ENCODE assay signal across 30 cellular contexts in the genomic region with DNA sequence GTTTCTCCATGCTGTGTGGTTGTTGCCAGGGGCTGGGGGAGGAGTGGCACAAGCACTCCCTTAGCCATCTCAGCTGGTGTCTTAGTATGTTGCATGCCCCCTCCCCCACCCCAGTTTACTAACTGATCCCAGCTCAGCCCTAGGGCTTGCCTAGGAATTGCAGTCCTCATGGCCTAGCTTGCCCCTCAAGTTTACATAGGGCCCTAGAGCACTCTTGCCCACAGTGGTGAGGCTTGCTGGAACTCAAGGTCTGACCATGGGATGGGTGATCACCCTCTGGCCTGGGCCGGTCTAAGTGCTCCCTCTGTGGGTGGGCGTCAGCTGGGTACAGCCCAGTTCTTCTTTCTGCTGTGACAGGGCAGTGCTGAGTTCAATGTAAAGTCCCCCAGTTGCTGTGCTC.
"Had no signal": no experiment of that assay in that cellular context is flagged by ENCODE, and none has a peak within 500 bp of the region (broad histone marks: within the 10 kb centered on the region; RNA-seq: fewer than 3 reads in every experiment).

No MANE protein-coding gene starts in this region.

- H3K4me3 ChIP-seq: esophagus squamous epithelium, heart right ventricle, right atrium auricular region, smooth muscle cell, stomach, thyroid gland, upper lobe of left lung had no signal

- H3K27ac ChIP-seq: brain microvascular endothelial cell, epithelial cell of prostate, esophagus squamous epithelium, heart right ventricle, right atrium auricular region, stomach, thyroid gland, upper lobe of left lung had no signal

- H3K36me3 ChIP-seq: brain microvascular endothelial cell, esophagus squamous epithelium, heart right ventricle, right atrium auricular region, stomach, thyroid gland, upper lobe of left lung had no signal

- H3K27ac Mint-ChIP-seq: activated CD4-positive, alpha-beta memory T cell treated with anti-CD3 and anti-CD28 coated beads, Interleukin-2, amount 10 ng/mL, durations not matched to agents 7 days and 5 days; activated CD4-positive, alpha-beta T cell treated with anti-CD3 and anti-CD28 coated beads, Interleukin-2, amount 10 ng/mL, durations not matched to agents 7 days and 5 days; activated T-helper 17 cell treated with anti-CD3 and anti-CD28 coated beads, Interleukin-2, amount 50 U/mL, for 72 hours; dendritic cell treated with granulocyte-macrophage colony-stimulating factor and Interleukin-4, amounts not matched to agents 40 ng/mL and 50 ng/mL, for 4 days; mesothelial cell of epicardium; nephron progenitor cell; stimulated activated naive B cell treated with anti-CD40 and anti-IgM and Interleukin-4, amounts not matched to agents 10 μg/mL and 1 μg/mL and 100 μg/mL, for 72 hours; T-helper 17 cell had no signal

- H3K27me3 Mint-ChIP-seq: activated CD4-positive, alpha-beta memory T cell treated with anti-CD3 and anti-CD28 coated beads, Interleukin-2, amount 10 ng/mL, durations not matched to agents 7 days and 5 days; activated CD4-positive, alpha-beta T cell treated with anti-CD3 and anti-CD28 coated beads, Interleukin-2, amount 10 ng/mL, durations not matched to agents 7 days and 5 days; dendritic cell treated with granulocyte-macrophage colony-stimulating factor and Interleukin-4, amounts not matched to agents 40 ng/mL and 50 ng/mL, for 4 days; stimulated activated naive B cell treated with anti-CD40 and anti-IgM and Interleukin-4, amounts not matched to agents 10 μg/mL and 1 μg/mL and 100 μg/mL, for 72 hours; T-helper 17 cell had no signal

- H3K36me3 Mint-ChIP-seq: naive B cell had no signal

- H3K9me3 Mint-ChIP-seq: activated CD4-positive, alpha-beta T cell treated with anti-CD3 and anti-CD28 coated beads, Interleukin-2, amount 10 ng/mL, durations not matched to agents 7 days and 5 days had no signal

- H3K9me3 ChIP-seq: esophagus squamous epithelium, thyroid gland had no signal

- H3K4me3 Mint-ChIP-seq: activated CD4-positive, alpha-beta memory T cell treated with anti-CD3 and anti-CD28 coated beads, Interleukin-2, amount 10 ng/mL, durations not matched to agents 7 days and 5 days; activated CD4-positive, alpha-beta T cell treated with anti-CD3 and anti-CD28 coated beads, Interleukin-2, amount 10 ng/mL, durations not matched to agents 7 days and 5 days; activated T-cell treated with anti-CD3 and anti-CD28 coated beads, Interleukin-2, amount 50 U/mL, for 4 hours; activated T-helper 17 cell treated with anti-CD3 and anti-CD28 coated beads, Interleukin-2, amount 50 U/mL, for 72 hours; dendritic cell treated with granulocyte-macrophage colony-stimulating factor and Interleukin-4, amounts not matched to agents 40 ng/mL and 50 ng/mL, for 4 days; mesothelial cell of epicardium; naive B cell; nephron progenitor cell; stimulated activated naive B cell treated with anti-CD40 and anti-IgM and Interleukin-4, amounts not matched to agents 10 μg/mL and 1 μg/mL and 100 μg/mL, for 72 hours; T-helper 17 cell had no signal

- H3K4me1 Mint-ChIP-seq: mesothelial cell of epicardium; naive B cell; nephron progenitor cell; stimulated activated naive B cell treated with anti-CD40 and anti-IgM and Interleukin-4, amounts not matched to agents 10 μg/mL and 1 μg/mL and 100 μg/mL, for 72 hours had no signal

- H3K4me1 ChIP-seq: esophagus squamous epithelium, right atrium auricular region, stomach, thyroid gland had no signal

- ATAC-seq: activated T-cell treated with anti-CD3 and anti-CD28 coated beads, Interleukin-2, amount 50 U/mL, for 4 hours; activated T-helper 17 cell treated with anti-CD3 and anti-CD28 coated beads, Interleukin-2, amount 50 U/mL, for 72 hours; heart right ventricle; left ventricle myocardium superior; stimulated activated naive B cell treated with anti-CD40 and anti-IgM and Interleukin-4, amounts not matched to agents 10 μg/mL and 1 μg/mL and 100 μg/mL, for 72 hours; T-helper 17 cell had no signal

- DNase-seq: activated CD4-positive, alpha-beta memory T cell treated with anti-CD3 and anti-CD28 coated beads, Interleukin-2, amount 10 ng/mL, durations not matched to agents 7 days and 5 days; activated CD4-positive, alpha-beta T cell treated with anti-CD3 and anti-CD28 coated beads for 1 hour; activated CD4-positive, alpha-beta T cell treated with anti-CD3 and anti-CD28 coated beads, Interleukin-2, amount 10 ng/mL, durations not matched to agents 7 days and 5 days; activated gamma-delta T cell treated with Interleukin-2 at 50 U/mL for 16 hours; activated naive CD4-positive, alpha-beta T cell treated with anti-CD3 and anti-CD28 coated beads, Interleukin-2, amount 50 U/mL, for 16 hours; activated T-cell treated with anti-CD3 and anti-CD28 coated beads, Interleukin-2, amount 50 U/mL, for 4 hours; amniotic stem cell; brain microvascular endothelial cell; caudate nucleus; effector CD4-positive, alpha-beta T cell; esophagus squamous epithelium; heart right ventricle; left ventricle myocardium superior; mammary epithelial cell; naive B cell; nephron progenitor cell; stimulated activated CD4-positive, alpha-beta T cell treated with anti-CD3 and anti-CD28 coated beads, Interleukin-1b, Interleukin-23, amount 100 ng/mL, for 48 hours; stimulated activated CD4-positive, alpha-beta T cell treated with anti-CD3 and anti-CD28 coated beads, Interleukin-4, amount 100 ng/mL, for 4 hours; stimulated activated naive B cell treated with anti-CD40 and anti-IgM and Interleukin-4, amounts not matched to agents 10 μg/mL and 1 μg/mL and 100 μg/mL, for 72 hours; stomach; T-helper 17 cell; T1000; thyroid gland; upper lobe of left lung had no signal

- H3K27me3 ChIP-seq: brain microvascular endothelial cell, esophagus squamous epithelium, heart right ventricle, right atrium auricular region, stomach, thyroid gland, upper lobe of left lung had no signal
